In genomic region chr14:57182760-57183503, GRCh38 we compare ENCODE assay signal across 10 cellular contexts.
DNase-seq lines count a peak whose midpoint lies in the region; ATAC-seq and TF ChIP-seq lines count a peak whose summit lies in the region.
"Had no signal": no experiment of that assay in that cellular context is flagged by ENCODE, and none has a peak within 500 bp of the region (broad histone marks: within the 10 kb centered on the region; RNA-seq: fewer than 3 reads in every experiment).

No MANE protein-coding gene starts in this region.

- DNase-seq in MCF 10A (ENCODE audit: unreplicated experiment) (peak; percentile 45), breast epithelium (ENCODE audit: low spot score in 2 of 2) (no peak), NCI-H2196 treated with DMSO at 0.1 percent for 48 hours (lab: John Stamatoyannopoulos, UW; ENCODE audit: unreplicated experiment) (peak; percentile 23), endodermal cell (peak; percentile 78), upper lobe of right lung (no peak)
- DNase-seq in CD4-positive, alpha-beta memory T cell = no peak
- DNase-seq: esophagus squamous epithelium had no signal

- CTCF ChIA-PET in MCF 10A (lab: Yijun Ruan, JAX) = interaction anchor here (0.7 to 3.9 kb wide), 9 partner anchors 11 to 693 kb away, joined by 3 to 23 read pairs (median 6); no protein-coding TSS in a partner anchor
- CTCF ChIA-PET in CD4-positive, alpha-beta memory T cell (lab: Charles Lee; ENCODE audit: partially characterized antibody) = no interaction called here

- peaks cover 66% of the 10 kb centered on the region for H3K27me3 Mint-ChIP-seq in MCF 10A (ENCODE audit: insufficient read depth, unreplicated experiment)
- no peaks in the 10 kb centered on the region for H3K27me3 Mint-ChIP-seq in endodermal cell (ENCODE audit: insufficient read depth)
- peaks cover 6 to 21% of the 10 kb centered on the region in 2 donors for H3K27me3 Mint-ChIP-seq in CD4-positive, alpha-beta memory T cell

- 25 to 26% methylated on average over 4 to 5 of the region's 5 CpGs for WGBS in endodermal cell (ENCODE audit: insufficient coverage in 1 of 2, insufficient read length in 1 of 2), 2 experiments

- H3K4me3 Mint-ChIP-seq in MCF 10A (ENCODE audit: unreplicated experiment) = no peak overlapping the region
- no peak overlapping the region for H3K4me3 Mint-ChIP-seq in endodermal cell
- no peak overlapping the region for H3K4me3 Mint-ChIP-seq in CD4-positive, alpha-beta memory T cell

- H3K27ac Mint-ChIP-seq in MCF 10A (ENCODE audit: low read depth, unreplicated experiment) = no peak overlapping the region
- H3K27ac Mint-ChIP-seq in endodermal cell = no peak overlapping the region
- H3K27ac Mint-ChIP-seq in CD4-positive, alpha-beta memory T cell = no peak overlapping the region

- no peaks in the 10 kb centered on the region for H3K4me1 ChIP-seq in breast epithelium
- no peaks in the 10 kb centered on the region for H3K4me1 ChIP-seq in endodermal cell (ENCODE audit: control insufficient read depth, insufficient read depth, low read length)
- H3K4me1 ChIP-seq in upper lobe of right lung = no peaks in the 10 kb centered on the region
- no peaks in the 10 kb centered on the region for H3K4me1 ChIP-seq in CD4-positive, alpha-beta memory T cell (ENCODE audit: insufficient read depth, low read length)
- H3K4me1 ChIP-seq: esophagus squamous epithelium had no signal

- H3K36me3 Mint-ChIP-seq in MCF 10A (ENCODE audit: insufficient read depth, unreplicated experiment) (no peaks in the 10 kb centered on the region), endodermal cell (ENCODE audit: low read depth) (no peaks in the 10 kb centered on the region)
- no peaks in the 10 kb centered on the region for H3K36me3 Mint-ChIP-seq in CD4-positive, alpha-beta memory T cell

- H3K27me3 ChIP-seq in breast epithelium (no peaks in the 10 kb centered on the region), endodermal cell (ENCODE audit: control insufficient read depth, insufficient read depth, low read length, poor library complexity, severe bottlenecking) (no peaks in the 10 kb centered on the region), upper lobe of right lung (no peaks in the 10 kb centered on the region)
- H3K27me3 ChIP-seq in CD4-positive, alpha-beta memory T cell (ENCODE audit: insufficient read depth, low read length) = no peaks in the 10 kb centered on the region

- H3K9me3 Mint-ChIP-seq in MCF 10A (ENCODE audit: unreplicated experiment) (no peaks in the 10 kb centered on the region), endodermal cell (no peaks in the 10 kb centered on the region)
- H3K9me3 Mint-ChIP-seq in CD4-positive, alpha-beta memory T cell = no peaks in the 10 kb centered on the region

- no peak for TF ChIP-seq POLR2A in breast epithelium (IDR thresholded peaks at IDR 0.05)

- BruUV-seq in MCF 10A (replicated peaks; lab: Mats Ljungman, UMichigan) = no TSS peak

- no peak overlapping the region for H3K9ac ChIP-seq in endodermal cell (ENCODE audit: extremely low read depth, low read length, poor library complexity, severe bottlenecking)

- H3K27ac ChIP-seq in breast epithelium (no peak overlapping the region), endodermal cell (ENCODE audit: low read depth, low read length) (no peak overlapping the region), upper lobe of right lung (no peak overlapping the region)
- no peak overlapping the region for H3K27ac ChIP-seq in CD4-positive, alpha-beta memory T cell (ENCODE audit: low read depth, low read length)
- H3K27ac ChIP-seq: esophagus squamous epithelium, SK-N-MC had no signal

- TF ChIP-seq CTCF in MCF 10A (IDR thresholded peaks at IDR 0.05; ENCODE audit: unreplicated experiment) (peak; percentile 44), breast epithelium (IDR thresholded peaks at IDR 0.05) (no peak), endodermal cell (conservative IDR thresholded peaks at IDR 0.05) (peak; percentile 91), upper lobe of right lung (IDR thresholded peaks at IDR 0.05) (peak; percentile 16)

- intact Hi-C loops in MCF 10A (cut with micrococcal nuclease) = loop anchor here (2.0 to 10.0 kb wide), 4 partner anchors 132 to 692 kb away; no protein-coding TSS in a partner anchor
- intact Hi-C loops in breast epithelium (cut with DNase I; ENCODE audit: low total_unique reads) = no loop called here
- intact Hi-C loops in upper lobe of right lung (cut with DNase I) = no loop called here
- intact Hi-C loops in CD4-positive, alpha-beta memory T cell (cut with micrococcal nuclease) = no loop called here

- H3K4me3 ChIP-seq in breast epithelium (no peak overlapping the region), endodermal cell (ENCODE audit: low read length) (no peak overlapping the region), upper lobe of right lung (no peak overlapping the region)
- H3K4me3 ChIP-seq in CD4-positive, alpha-beta memory T cell (ENCODE audit: low read length in 2 of 2) = no peak overlapping the region
- H3K4me3 ChIP-seq: esophagus squamous epithelium, SK-N-MC had no signal

- H3K36me3 ChIP-seq in breast epithelium = no peaks in the 10 kb centered on the region
- H3K36me3 ChIP-seq in endodermal cell (ENCODE audit: control insufficient read depth, insufficient read depth, low read length) = no peaks in the 10 kb centered on the region
- H3K36me3 ChIP-seq in upper lobe of right lung = no peaks in the 10 kb centered on the region
- H3K36me3 ChIP-seq in CD4-positive, alpha-beta memory T cell (ENCODE audit: insufficient read depth, low read length) = no peaks in the 10 kb centered on the region
- H3K36me3 ChIP-seq: esophagus squamous epithelium had no signal

- H3K4me1 Mint-ChIP-seq in MCF 10A (ENCODE audit: insufficient read depth, unreplicated experiment) (no peaks in the 10 kb centered on the region), endodermal cell (peaks cover 8% of the 10 kb centered on the region)
- H3K4me1 Mint-ChIP-seq in CD4-positive, alpha-beta memory T cell = no peaks in the 10 kb centered on the region

- ATAC-seq in upper lobe of right lung = peak; percentile 64
- ATAC-seq in HG02970 (IDR thresholded peaks at IDR 0.05; ENCODE audit: low FRiP score, unreplicated experiment) = no peak
- ATAC-seq in HG03095 (IDR thresholded peaks at IDR 0.05; ENCODE audit: unreplicated experiment) = no peak

- H3K9me3 ChIP-seq in breast epithelium (no peaks in the 10 kb centered on the region), endodermal cell (ENCODE audit: control insufficient read depth, low read length) (no peaks in the 10 kb centered on the region), upper lobe of right lung (no peaks in the 10 kb centered on the region)
- H3K9me3 ChIP-seq in CD4-positive, alpha-beta memory T cell (ENCODE audit: control insufficient read depth in 1 of 2, low read length in 2 of 2) = no peaks in the 10 kb centered on the region
- H3K9me3 ChIP-seq: esophagus squamous epithelium had no signal

- POLR2A ChIA-PET in MCF 10A (lab: Yijun Ruan, JAX) = interaction anchor here (1.3 kb wide), 1 partner anchor 527 kb away, joined by 5 read pairs; no protein-coding TSS in a partner anchor
- POLR2A ChIA-PET in CD4-positive, alpha-beta memory T cell (lab: Charles Lee; ENCODE audit: partially characterized antibody) = no interaction called here

Comparison
In these comparisons a context has a peak if more than half of its experiments do, and no peak if none do; other contexts are left out.
1. DNase-seq: peak in MCF 10A (single experiment), NCI-H2196 treated with DMSO at 0.1 percent for 48 hours (single experiment) and endodermal cell (single experiment); none in breast epithelium (0 of 2), upper lobe of right lung (single experiment) and CD4-positive, alpha-beta memory T cell (0 of 5).
2. CTCF ChIP-seq: peak in MCF 10A (single experiment), endodermal cell (single experiment) and upper lobe of right lung (single experiment); none in breast epithelium (0 of 3).